17 cellular contexts compared by ENCODE assay signal in the genomic region with DNA sequence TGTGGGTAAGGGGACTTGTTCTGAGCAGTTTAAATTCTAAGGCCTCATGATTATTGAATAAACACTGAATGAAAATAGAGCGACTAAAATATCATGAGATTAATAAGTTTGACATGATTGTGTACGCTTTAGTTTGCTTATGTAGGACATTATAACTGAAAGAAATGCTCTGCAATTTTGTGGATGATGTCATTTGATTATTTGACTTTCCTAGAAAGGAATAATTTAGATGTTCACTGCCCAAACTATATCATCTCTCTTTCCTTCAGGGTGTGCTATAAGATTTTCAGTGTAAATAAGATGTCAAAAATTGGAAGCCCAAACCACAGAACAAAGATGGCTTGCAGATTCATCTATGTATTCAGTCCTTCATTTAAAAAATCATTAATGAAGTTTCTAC.
"Had no signal": no experiment of that assay in that cellular context is flagged by ENCODE, and none has a peak within 500 bp of the region (broad histone marks: within the 10 kb centered on the region; RNA-seq: fewer than 3 reads in every experiment).

No MANE protein-coding gene starts in this region.

- H3K9me3 ChIP-seq: pancreas, sigmoid colon, thoracic aorta had no signal

- H3K9me3 Mint-ChIP-seq: activated naive CD4-positive, alpha-beta T cell treated with anti-CD3 and anti-CD28 coated beads, Interleukin-2, amount 10 ng/mL, durations not matched to agents 7 days and 5 days; activated T-helper 2 cell treated with anti-CD3 and anti-CD28 coated beads, Interferon-gamma antibody, Interleukin-2, Interleukin-4, amounts not matched to agents 10 μg/mL and 5 μg/mL and 100 μg/mL, durations not matched to agents 14 hours and 24 hours and 36 hours; central memory CD8-positive, alpha-beta T cell; naive B cell; neural progenitor cell; T-cell had no signal

- H3K4me1 Mint-ChIP-seq: central memory CD8-positive, alpha-beta T cell; naive B cell; neural progenitor cell had no signal

- H3K27ac Mint-ChIP-seq: activated naive CD4-positive, alpha-beta T cell treated with anti-CD3 and anti-CD28 coated beads, Interleukin-2, amount 10 ng/mL, durations not matched to agents 7 days and 5 days; activated T-helper 2 cell treated with anti-CD3 and anti-CD28 coated beads, Interferon-gamma antibody, Interleukin-2, Interleukin-4, amounts not matched to agents 10 μg/mL and 5 μg/mL and 100 μg/mL, durations not matched to agents 14 hours and 24 hours and 36 hours; naive B cell; neural progenitor cell; T-cell had no signal

- H2AFZ ChIP-seq: neural progenitor cell had no signal

- ATAC-seq: pancreas, T-cell had no signal

- H3K9ac ChIP-seq: neural progenitor cell had no signal

- H3K27me3 Mint-ChIP-seq: activated naive CD4-positive, alpha-beta T cell treated with anti-CD3 and anti-CD28 coated beads, Interleukin-2, amount 10 ng/mL, durations not matched to agents 7 days and 5 days; T-cell had no signal

- H3K27ac ChIP-seq: brain microvascular endothelial cell, coronary artery, neural progenitor cell, pancreas, sigmoid colon, thoracic aorta had no signal

- H3K36me3 Mint-ChIP-seq: activated naive CD4-positive, alpha-beta T cell treated with anti-CD3 and anti-CD28 coated beads, Interleukin-2, amount 10 ng/mL, durations not matched to agents 7 days and 5 days; naive B cell; neural progenitor cell; T-cell had no signal

- H3K36me3 ChIP-seq: brain microvascular endothelial cell, neural progenitor cell, pancreas, sigmoid colon, thoracic aorta had no signal

- H3K4me3 Mint-ChIP-seq: activated naive CD4-positive, alpha-beta T cell treated with anti-CD3 and anti-CD28 coated beads, Interleukin-2, amount 10 ng/mL, durations not matched to agents 7 days and 5 days; central memory CD8-positive, alpha-beta T cell; naive B cell; neural progenitor cell; T-cell had no signal

- FAIRE-seq: pancreas had no signal

- H3K4me2 ChIP-seq: neural progenitor cell had no signal

- H3K4me3 ChIP-seq: coronary artery, neural progenitor cell, pancreas, sigmoid colon, thoracic aorta had no signal

- H3K4me1 ChIP-seq: pancreas had no signal

- H3K27me3 ChIP-seq: brain microvascular endothelial cell, neural progenitor cell, pancreas, sigmoid colon had no signal

- DNase-seq: activated CD4-positive, alpha-beta T cell treated with anti-CD3 and anti-CD28 coated beads for 1 hour; activated CD4-positive, alpha-beta T cell treated with anti-CD3 and anti-CD28 coated beads, Interleukin-2, amount 50 U/mL, for 4 hours; activated naive CD4-positive, alpha-beta T cell treated with anti-CD3 and anti-CD28 coated beads, Interleukin-2, amount 10 ng/mL, durations not matched to agents 7 days and 5 days; amygdala; brain microvascular endothelial cell; foreskin melanocyte; naive B cell; pancreas; sigmoid colon; stimulated activated CD4-positive, alpha-beta T cell treated with anti-CD3 and anti-CD28 coated beads, Interleukin-1b, Interleukin-23, amount 100 ng/mL, for 48 hours; T-cell; T1000 had no signal
